13 cellular contexts compared by ENCODE assay signal in genomic region chr2:218395090-218395444, GRCh38. TPM values are rescaled to one million over a fixed set of nuclear protein-coding genes. Genes with fewer than 3 reads are reported as not detected.
A peak's percentile ranks its signal among the peaks of the same experiment; 100 is the strongest.
DNase-seq lines count a peak whose midpoint lies in the region; ATAC-seq and TF ChIP-seq lines count a peak whose summit lies in the region.
"Had no signal": no experiment of that assay in that cellular context is flagged by ENCODE, and none has a peak within 500 bp of the region (broad histone marks: within the 10 kb centered on the region; RNA-seq: fewer than 3 reads in every experiment).

No MANE protein-coding gene starts in this region.

- H3K4me3 Mint-ChIP-seq in activated T-helper 17 cell treated with anti-CD3 and anti-CD28 coated beads, Interleukin-2, amount 50 U/mL, for 72 hours, result peak overlapping the region; percentile 31
- peak overlapping the region; percentile 70 for H3K4me3 Mint-ChIP-seq in neural progenitor cell

- peak overlapping the region in 10 of 11 experiments; percentile 78 to 100 (median 99); a peak in 21 of 22 replicates for H3K27ac ChIP-seq in BLaER1 treated with 17β-estradiol and CSF1 and Interleukin-3, amounts not matched to agents 10 nM and 100 nM
- H3K27ac ChIP-seq in neural progenitor cell, result no peak overlapping the region

- H3K27me3 Mint-ChIP-seq in activated T-helper 17 cell treated with anti-CD3 and anti-CD28 coated beads, Interleukin-2, amount 50 U/mL, for 72 hours, result no peaks in the 10 kb centered on the region
- peaks cover 30% of the 10 kb centered on the region for H3K27me3 Mint-ChIP-seq in neural progenitor cell (ENCODE audit: insufficient read depth, low read depth)

- peak overlapping the region in 2 of 10 experiments; percentile 20 to 34; a peak in 2 of 20 replicates for H3K4me3 ChIP-seq in BLaER1 treated with 17β-estradiol and CSF1 and Interleukin-3, amounts not matched to agents 10 nM and 100 nM
- H3K4me3 ChIP-seq in H7 (ENCODE audit: insufficient read depth, low read depth, low read length) (peak overlapping the region; percentile 64; the same call in 1 of the 2 replicates), neural progenitor cell (no peak overlapping the region)

- no peaks in the 10 kb centered on the region for H3K36me3 ChIP-seq in BLaER1 treated with 17β-estradiol and CSF1 and Interleukin-3, amounts not matched to agents 10 nM and 100 nM
- H3K36me3 ChIP-seq in H7 (replicated peaks; ENCODE audit: control insufficient read depth, insufficient read depth, low read length) (no peaks in the 10 kb centered on the region), neural progenitor cell (no peaks in the 10 kb centered on the region)

- H3K4me1 Mint-ChIP-seq in activated T-helper 17 cell treated with anti-CD3 and anti-CD28 coated beads, Interleukin-2, amount 50 U/mL, for 72 hours, result no peaks in the 10 kb centered on the region
- H3K4me1 Mint-ChIP-seq in neural progenitor cell, result peaks cover 23% of the 10 kb centered on the region

- peak overlapping the region in 7 of 11 experiments; percentile 37 to 100 (median 94); a peak in 9 of 22 replicates for H3K9ac ChIP-seq in BLaER1 treated with 17β-estradiol and CSF1 and Interleukin-3, amounts not matched to agents 10 nM and 100 nM
- no peak overlapping the region for H3K9ac ChIP-seq in neural progenitor cell

- peaks cover 33% of the 10 kb centered on the region for H3K36me3 Mint-ChIP-seq in activated T-helper 17 cell treated with anti-CD3 and anti-CD28 coated beads, Interleukin-2, amount 50 U/mL, for 72 hours (ENCODE audit: low read depth)
- H3K36me3 Mint-ChIP-seq in neural progenitor cell, result no peaks in the 10 kb centered on the region

- H3K4me1 ChIP-seq in BLaER1 treated with 17β-estradiol and CSF1 and Interleukin-3, amounts not matched to agents 10 nM and 100 nM, result peaks cover 54 to 73% (median 70%) of the 10 kb centered on the region in 10 experiments
- H3K4me1 ChIP-seq in neural progenitor cell, result peaks cover 22% of the 10 kb centered on the region

- H3K27ac Mint-ChIP-seq in activated T-helper 17 cell treated with anti-CD3 and anti-CD28 coated beads, Interleukin-2, amount 50 U/mL, for 72 hours, result no peak overlapping the region
- no peak overlapping the region for H3K27ac Mint-ChIP-seq in neural progenitor cell

- no peak for TF ChIP-seq CTCF in neural progenitor cell (IDR thresholded peaks at IDR 0.05)

- no peaks in the 10 kb centered on the region for H3K9me3 ChIP-seq in BLaER1 treated with 17β-estradiol and CSF1 and Interleukin-3, amounts not matched to agents 10 nM and 100 nM (replicated peaks in 1 of 11)
- no peaks in the 10 kb centered on the region for H3K9me3 ChIP-seq in neural progenitor cell (ENCODE audit: low read depth)
- H3K9me3 ChIP-seq: SK-N-SH had no signal

- peaks cover 5% of the 10 kb centered on the region for H3K79me2 ChIP-seq in neural progenitor cell (ENCODE audit: low read depth)

- H4K20me1 ChIP-seq in BLaER1 treated with 17β-estradiol and CSF1 and Interleukin-3, amounts not matched to agents 10 nM and 100 nM, result no peaks in the 10 kb centered on the region
- no peaks in the 10 kb centered on the region for H4K20me1 ChIP-seq in neural progenitor cell (ENCODE audit: low read depth)

- peaks cover 0 to 26% (median 20%) of the 10 kb centered on the region in 11 experiments; a peak in 15 of 22 replicates for H3K27me3 ChIP-seq in BLaER1 treated with 17β-estradiol and CSF1 and Interleukin-3, amounts not matched to agents 10 nM and 100 nM
- H3K27me3 ChIP-seq in H7 (ENCODE audit: control insufficient read depth, insufficient read depth, low read length) (peaks cover 31% of the 10 kb centered on the region), neural progenitor cell (peaks cover 44% of the 10 kb centered on the region)

- H3K9me3 Mint-ChIP-seq in activated T-helper 17 cell treated with anti-CD3 and anti-CD28 coated beads, Interleukin-2, amount 50 U/mL, for 72 hours, result no peaks in the 10 kb centered on the region
- H3K9me3 Mint-ChIP-seq in neural progenitor cell, result no peaks in the 10 kb centered on the region

- H2AFZ ChIP-seq in neural progenitor cell (replicated peaks), result no peak overlapping the region

- no peak for ATAC-seq in activated T-helper 17 cell treated with anti-CD3 and anti-CD28 coated beads, Interleukin-2, amount 50 U/mL, for 72 hours (replicated peaks)
- ATAC-seq in GM19452 (IDR thresholded peaks at IDR 0.05; ENCODE audit: unreplicated experiment), result no peak
- ATAC-seq in GM21528 (IDR thresholded peaks at IDR 0.05; ENCODE audit: low FRiP score, unreplicated experiment), result no peak

- H3F3A ChIP-seq in neural progenitor cell (ENCODE audit: low read depth), result peaks cover 39% of the 10 kb centered on the region

- peak overlapping the region; percentile 78 to 99 (median 97) for H3K4me2 ChIP-seq in BLaER1 treated with 17β-estradiol and CSF1 and Interleukin-3, amounts not matched to agents 10 nM and 100 nM
- peak overlapping the region; percentile 78 for H3K4me2 ChIP-seq in neural progenitor cell

- DNase-seq in H7, result no peak
- DNase-seq in neural progenitor cell (ENCODE audit: low spot score), result no peak
- no peak for DNase-seq in NK-92 (lab: John Stamatoyannopoulos, UW; ENCODE audit: unreplicated experiment)
- no peak for DNase-seq in SW480 (ENCODE audit: low spot score)
- DNase-seq: activated naive CD4-positive, alpha-beta T cell treated with Interleukin-2 at 50 U/mL for 16 hours; cortex of kidney; nucleus accumbens had no signal

RNA-seq across cellular contexts. Expression of gene CTDSP1, which starts 4.6 kb away (rescaled TPM):
- 25.4 and 29.9 TPM in 2 replicates for total RNA-seq in H7 (2014; rRNA removed; shearing (Covaris generic))
- 100 to 1,000 TPM; 126 to 197 TPM for total RNA-seq in activated T-helper 17 cell treated with anti-CD3 and anti-CD28 coated beads, Interleukin-2, amount 50 U/mL, for 72 hours
- total RNA-seq in neural progenitor cell (ENCODE audit: low replicate concordance), result 31.3 and 70.5 TPM in 2 replicates

RNA-seq across cellular contexts. Expression of gene SLC11A1, which starts 13.0 kb away (rescaled TPM):
- total RNA-seq in H7 (2014; rRNA removed; shearing (Covaris generic)), result not detected in 2 replicates
- under 1 TPM; 0.09 to 0.19 TPM for total RNA-seq in activated T-helper 17 cell treated with anti-CD3 and anti-CD28 coated beads, Interleukin-2, amount 50 U/mL, for 72 hours
- total RNA-seq in neural progenitor cell (ENCODE audit: low replicate concordance), result 0.03 TPM in 1 of 2 replicates, not detected in the other

RNA-seq across cellular contexts. Expression of gene VIL1, which starts 23.9 kb away (rescaled TPM):
- total RNA-seq in H7 (2014; rRNA removed; shearing (Covaris generic)), result 0.07 and 3.0 TPM in 2 replicates
- under 1 TPM in 1 of 2 donors, not detected in 1; 0.34 TPM for total RNA-seq in activated T-helper 17 cell treated with anti-CD3 and anti-CD28 coated beads, Interleukin-2, amount 50 U/mL, for 72 hours
- total RNA-seq in neural progenitor cell (ENCODE audit: low replicate concordance), result 0.22 TPM in 1 of 2 replicates, not detected in the other
- total RNA-seq: kidney epithelial cell had no signal

RNA-seq across cellular contexts. Expression of gene CATIP, which starts 38.4 kb away (rescaled TPM):
- 0.76 TPM in 1 of 2 replicates, not detected in the other for total RNA-seq in H7 (2014; rRNA removed; shearing (Covaris generic))
- total RNA-seq in activated T-helper 17 cell treated with anti-CD3 and anti-CD28 coated beads, Interleukin-2, amount 50 U/mL, for 72 hours, result not detected
- 3.1 and 6.2 TPM in 2 replicates for total RNA-seq in neural progenitor cell (ENCODE audit: low replicate concordance)
- total RNA-seq: kidney epithelial cell had no signal
